ENCODE assay signal across 15 cellular contexts in genomic region chr9:120617637-120617979, GRCh38. TPM values are rescaled to one million over a fixed set of nuclear protein-coding genes. Genes with fewer than 3 reads are reported as not detected.
DNase-seq lines count a peak whose midpoint lies in the region; ATAC-seq and TF ChIP-seq lines count a peak whose summit lies in the region.
"Had no signal": no experiment of that assay in that cellular context is flagged by ENCODE, and none has a peak within 500 bp of the region (broad histone marks: within the 10 kb centered on the region; RNA-seq: fewer than 3 reads in every experiment).

No MANE protein-coding gene starts in this region.

- CTCF ChIA-PET in SK-N-SH (lab: Yijun Ruan, JAX) (interaction anchor here (0.6 to 3.2 kb wide), 5 partner anchors 93 to 442 kb away, joined by 3 to 11 read pairs (median 3); no protein-coding TSS in a partner anchor), WTC11 (lab: Charles Lee) (interaction anchor here (1.5 kb wide), 1 partner anchor 112 kb away, joined by 9 read pairs; no protein-coding TSS in a partner anchor)

- H3K4me1 ChIP-seq in SK-N-SH (ENCODE audit: control insufficient read depth in 1 of 2, insufficient read depth in 2 of 2, low read depth in 1 of 2, low read length in 1 of 2) (peaks cover 0 to 14% of the 10 kb centered on the region in 2 experiments; a peak in 2 of 4 replicates), thyroid gland (peaks cover 12 to 35% of the 10 kb centered on the region in 2 donors)

- intact Hi-C loops in thyroid gland (cut with DNase I) (no loop called here), left cardiac atrium (cut with DNase I) (no loop called here)

- no peaks in the 10 kb centered on the region for H3K79me2 ChIP-seq in SK-N-SH (ENCODE audit: insufficient read depth)
- H3K79me2 ChIP-seq: hepatocyte had no signal

- peaks cover 15% of the 10 kb centered on the region for H3F3A ChIP-seq in SK-N-SH (replicated peaks; ENCODE audit: insufficient read depth)

- no peak for TF ChIP-seq CTCF in SK-N-SH (IDR thresholded peaks at IDR 0.05)
- TF ChIP-seq CTCF in WTC11 (IDR thresholded peaks at IDR 0.05), result no peak
- no peak for TF ChIP-seq CTCF in thyroid gland (IDR thresholded peaks at IDR 0.05)

- H3K36me3 Mint-ChIP-seq in WTC11, result no peaks in the 10 kb centered on the region

- H3K36me3 ChIP-seq in SK-N-SH (replicated peaks in 1 of 2; ENCODE audit: control insufficient read depth in 1 of 2, insufficient read depth in 2 of 2, low read length in 1 of 2) (no peaks in the 10 kb centered on the region), thyroid gland (no peaks in the 10 kb centered on the region)
- H3K36me3 ChIP-seq: cardiac muscle cell had no signal

- H3K4me2 ChIP-seq in SK-N-SH, result no peak overlapping the region
- H3K4me2 ChIP-seq: hepatocyte had no signal

- H3K27me3 Mint-ChIP-seq in WTC11 (ENCODE audit: low read depth), result no peaks in the 10 kb centered on the region
- H3K27me3 Mint-ChIP-seq: activated CD8-positive, alpha-beta T cell treated with anti-CD3 and anti-CD28 coated beads for 36 hours had no signal

- 0 out of 2 replicates have a peak overlapping the region, but pooled peaks have one; percentile 27 for H2AFZ ChIP-seq in SK-N-SH (ENCODE audit: low read depth)
- H2AFZ ChIP-seq: hepatocyte had no signal

- no peak for TF ChIP-seq RAD21 in SK-N-SH (IDR thresholded peaks at IDR 0.05; ENCODE audit: low read length)

- no peak overlapping the region for H3K4me3 ChIP-seq in SK-N-SH (ENCODE audit: low read depth in 2 of 2, low read length in 1 of 2)
- H3K4me3 ChIP-seq in thyroid gland (replicated peaks in 1 of 3), result no peak overlapping the region
- H3K4me3 ChIP-seq: cardiac muscle cell, hepatocyte had no signal

- H3K4me1 Mint-ChIP-seq in WTC11, result peaks cover 6% of the 10 kb centered on the region; the same call in 1 of the 2 replicates

- POLR2A ChIA-PET in SK-N-SH (lab: Yijun Ruan, JAX), result no interaction called here
- POLR2A ChIA-PET in WTC11 (lab: Charles Lee), result no interaction called here

- no peak overlapping the region for H3K27ac Mint-ChIP-seq in WTC11
- H3K27ac Mint-ChIP-seq: activated CD8-positive, alpha-beta T cell treated with anti-CD3 and anti-CD28 coated beads for 36 hours; nephron had no signal

- H3K4me3 Mint-ChIP-seq in WTC11, result no peak overlapping the region
- H3K4me3 Mint-ChIP-seq: activated CD8-positive, alpha-beta T cell treated with anti-CD3 and anti-CD28 coated beads for 36 hours; nephron had no signal

- no peak overlapping the region for H3K9ac ChIP-seq in SK-N-SH

- no peaks in the 10 kb centered on the region for H3K9me3 Mint-ChIP-seq in WTC11
- H3K9me3 Mint-ChIP-seq: activated CD8-positive, alpha-beta T cell treated with anti-CD3 and anti-CD28 coated beads for 36 hours; nephron had no signal

- no peaks in the 10 kb centered on the region for H4K20me1 ChIP-seq in SK-N-SH (ENCODE audit: insufficient read depth)

- DNase-seq in SK-N-SH (no peak), WTC11 (ENCODE audit: low spot score) (no peak), fibroblast of peridontal ligament (ENCODE audit: extremely low read depth) (peak; percentile 43), thyroid gland (no peak), ecto neural progenitor cell (ENCODE audit: low spot score) (no peak), left cardiac atrium (no peak)
- DNase-seq: activated CD8-positive, alpha-beta T cell treated with anti-CD3 and anti-CD28 coated beads for 36 hours; activated gamma-delta T cell; NCI-H1694; T1000 had no signal

- H3K9me2 ChIP-seq in SK-N-SH, result no peaks in the 10 kb centered on the region

- no peak for TF ChIP-seq EP300 in SK-N-SH (IDR thresholded peaks at IDR 0.05; ENCODE audit: borderline replicate concordance in 1 of 2, low read depth in 1 of 2, low read length in 1 of 2)

- H3K9me3 ChIP-seq in SK-N-SH, result no peaks in the 10 kb centered on the region
- no peaks in the 10 kb centered on the region for H3K9me3 ChIP-seq in thyroid gland

- no peak for TF ChIP-seq POLR2A in thyroid gland (IDR thresholded peaks at IDR 0.05)

- no peak for ATAC-seq in SK-N-SH treated with all-trans-retinoic acid at 6 μM for 48 hours
- ATAC-seq in WTC11, result no peak; the same call in 1 of the 2 replicates
- no peak for ATAC-seq in GM19351 (IDR thresholded peaks at IDR 0.05; ENCODE audit: unreplicated experiment)
- ATAC-seq in left cardiac atrium, result no peak
- ATAC-seq: activated CD8-positive, alpha-beta T cell treated with anti-CD3 and anti-CD28 coated beads for 36 hours had no signal

- no peaks in the 10 kb centered on the region for H3K27me3 ChIP-seq in SK-N-SH (ENCODE audit: insufficient read depth)
- no peaks in the 10 kb centered on the region for H3K27me3 ChIP-seq in thyroid gland
- H3K27me3 ChIP-seq: cardiac muscle cell, hepatocyte had no signal

- H3K27ac ChIP-seq in SK-N-SH (ENCODE audit: low read depth in 2 of 2, low read length in 1 of 2), result peak overlapping the region in 1 of 2 experiments; percentile 33; a peak in 1 of 4 replicates
- H3K27ac ChIP-seq in thyroid gland, result peak overlapping the region in 2 of 3 donors; percentile 44 to 72
- H3K27ac ChIP-seq: cardiac muscle cell, hepatocyte had no signal

TF ChIP-seq in SK-N-SH, 30 proteins besides CTCF, POLR2A, EP300 and RAD21 (continues in another document):
- no peak for TF ChIP-seq GATA2 (CRISPR knock-in tag; IDR thresholded peaks at IDR 0.05)
- no peak for TF ChIP-seq IRF3 (IDR thresholded peaks at IDR 0.05; ENCODE audit: low read depth, low read length)
- no peak for TF ChIP-seq NRF1 (IDR thresholded peaks at IDR 0.05; ENCODE audit: low read depth, low read length)
- no peak for TF ChIP-seq TAF1 (IDR thresholded peaks at IDR 0.05; ENCODE audit: borderline replicate concordance, low read depth, low read length)
- no peak for TF ChIP-seq SMC3 (IDR thresholded peaks at IDR 0.05; ENCODE audit: low read depth, low read length)
- no peak for TF ChIP-seq POLR2AphosphoS5 (IDR thresholded peaks at IDR 0.05; ENCODE audit: low read depth, low read length)
- no peak for TF ChIP-seq FOSL2 (IDR thresholded peaks at IDR 0.05; ENCODE audit: borderline replicate concordance, low read depth)
- no peak for TF ChIP-seq CHD2 (IDR thresholded peaks at IDR 0.05; ENCODE audit: low read length, partially characterized antibody)

TF ChIP-seq in SK-N-SH treated with all-trans-retinoic acid at 6 μM for 48 hours, 23 proteins besides CTCF, POLR2A, EP300 and RAD21 (continues in another document):
- TF ChIP-seq SNAI2 (CRISPR knock-in tag; IDR thresholded peaks at IDR 0.05), result no peak
- no peak for TF ChIP-seq ISL1 (CRISPR knock-in tag; IDR thresholded peaks at IDR 0.05)
- TF ChIP-seq ZNF8 (CRISPR knock-in tag; IDR thresholded peaks at IDR 0.05), result no peak
- TF ChIP-seq GLIS3 (CRISPR knock-in tag; IDR thresholded peaks at IDR 0.05), result no peak
- no peak for TF ChIP-seq RARB (CRISPR knock-in tag; IDR thresholded peaks at IDR 0.05)
- TF ChIP-seq ESRRG (CRISPR knock-in tag; IDR thresholded peaks at IDR 0.05), result no peak
- TF ChIP-seq TCF4 (CRISPR knock-in tag; IDR thresholded peaks at IDR 0.05; ENCODE audit: borderline replicate concordance), result no peak

TF ChIP-seq in WTC11, 78 proteins besides CTCF, POLR2A, EP300 and RAD21:
- TF ChIP-seq AFF4 (CRISPR knock-in tag; IDR thresholded peaks at IDR 0.05; ENCODE audit: borderline replicate concordance) (no peak), TEAD1 (CRISPR knock-in tag; IDR thresholded peaks at IDR 0.05) (no peak), TP53 (CRISPR knock-in tag; IDR thresholded peaks at IDR 0.05) (no peak), GABPB1 (CRISPR knock-in tag; IDR thresholded peaks at IDR 0.05) (peak; percentile 90)

RNA-seq across cellular contexts. Expression of gene CDK5RAP2, which starts 37.6 kb away (rescaled TPM):
- 15.2 and 20.7 TPM in 2 replicates for polyA plus RNA-seq in SK-N-SH (2012; rRNA removed)
- polyA plus RNA-seq in SK-N-SH (2012; cell fraction: cytosol; rRNA removed), result 16.6 and 17.3 TPM in 2 replicates
- polyA plus RNA-seq in SK-N-SH (2012; cell fraction: nucleus; rRNA removed), result 45.3 and 53.8 TPM in 2 replicates
- total RNA-seq in WTC11 (2021) (43.1 to 49.1 TPM (median 48.3 TPM) in 3 replicates), thyroid gland (10 to 100 TPM; 39.5 to 51.9 (median 46.9) TPM), left cardiac atrium (10 to 100 TPM; 48.0 to 49.0 TPM)
